In genomic region chr20:35146299-35146921, GRCh38 we compare ENCODE assay signal across 1 cellular context.
A peak's percentile ranks its signal among the peaks of the same experiment; 100 is the strongest.
TF ChIP-seq lines count a peak whose summit lies in the region.

No MANE protein-coding gene starts in this region.

TF ChIP-seq in GM12878, 131 proteins besides CTCF, POLR2A, EP300 and RAD21 (continued from another document):
- TF ChIP-seq TCF7 (IDR thresholded peaks at IDR 0.05; ENCODE audit: borderline replicate concordance), result no peak
- no peak for TF ChIP-seq REST (IDR thresholded peaks at IDR 0.05; ENCODE audit: low read depth, low read length)
- no peak for TF ChIP-seq KDM1A (IDR thresholded peaks at IDR 0.05; ENCODE audit: borderline replicate concordance)
- TF ChIP-seq FOXK2 (IDR thresholded peaks at IDR 0.05), result 0 out of 2 replicates have a peak, but pooled peaks have one; percentile 4
- TF ChIP-seq, protein P1, sequence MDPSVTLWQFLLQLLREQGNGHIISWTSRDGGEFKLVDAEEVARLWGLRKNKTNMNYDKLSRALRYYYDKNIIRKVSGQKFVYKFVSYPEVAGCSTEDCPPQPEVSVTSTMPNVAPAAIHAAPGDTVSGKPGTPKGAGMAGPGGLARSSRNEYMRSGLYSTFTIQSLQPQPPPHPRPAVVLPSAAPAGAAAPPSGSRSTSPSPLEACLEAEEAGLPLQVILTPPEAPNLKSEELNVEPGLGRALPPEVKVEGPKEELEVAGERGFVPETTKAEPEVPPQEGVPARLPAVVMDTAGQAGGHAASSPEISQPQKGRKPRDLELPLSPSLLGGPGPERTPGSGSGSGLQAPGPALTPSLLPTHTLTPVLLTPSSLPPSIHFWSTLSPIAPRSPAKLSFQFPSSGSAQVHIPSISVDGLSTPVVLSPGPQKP (IDR thresholded peaks at IDR 0.05; ENCODE audit: low read depth, low read length), result no peak
